ENCODE assay signal across 9 cellular contexts in genomic region chr7:132380065-132380464, GRCh38.
DNase-seq lines count a peak whose midpoint lies in the region; ATAC-seq and TF ChIP-seq lines count a peak whose summit lies in the region.
"Had no signal": no experiment of that assay in that cellular context is flagged by ENCODE, and none has a peak within 500 bp of the region (broad histone marks: within the 10 kb centered on the region; RNA-seq: fewer than 3 reads in every experiment).

No MANE protein-coding gene starts in this region.

- TF ChIP-seq CTCF in astrocyte of the cerebellum (IDR thresholded peaks at IDR 0.05; ENCODE audit: low read depth, low read length, missing control alignments) = peak; percentile 20
- no peak for TF ChIP-seq CTCF in osteoblast (IDR thresholded peaks at IDR 0.05; ENCODE audit: extremely low read depth, low read depth, low read length)

- H3K4me3 ChIP-seq in astrocyte of the cerebellum (ENCODE audit: low read depth, low read length) (no peak overlapping the region), right cardiac atrium (ENCODE audit: low read length) (no peak overlapping the region), osteoblast (ENCODE audit: insufficient read depth, low read length) (no peak overlapping the region)
- H3K4me3 ChIP-seq: A549 had no signal

- 16% methylated on average over 3 of the region's 3 CpGs for WGBS in right cardiac atrium

- H3K79me2 ChIP-seq in osteoblast (ENCODE audit: insufficient read depth, low read length) = no peaks in the 10 kb centered on the region

- no peaks in the 10 kb centered on the region for H3K9me3 ChIP-seq in right cardiac atrium (ENCODE audit: control insufficient read depth, low read length)
- H3K9me3 ChIP-seq in osteoblast (ENCODE audit: low read depth, low read length) = no peaks in the 10 kb centered on the region
- H3K9me3 ChIP-seq: A549 had no signal

- in situ Hi-C loops in astrocyte of the cerebellum (cut with HindIII; ENCODE audit: low sequenced_read_pairs) = no loop called here

- DNase-seq in AG08396 (ENCODE audit: low spot score) (peak; percentile 16), astrocyte of the cerebellum (ENCODE audit: low read depth) (no peak), right cardiac atrium (peak; percentile 78 to 87 (median 81)), osteoblast (ENCODE audit: insufficient read length, low spot score, missing footprints) (peak; percentile 74), activated gamma-delta T cell treated with Interleukin-2 at 50 U/mL for 16 hours (no peak), RPMI8226 (no peak), NCI-H345 (lab: John Stamatoyannopoulos, UW) (no peak)
- DNase-seq in activated CD4-positive, CD25-positive, alpha-beta regulatory T cell (lab: John Stamatoyannopoulos, UW) = no peak

- H3K27ac ChIP-seq in right cardiac atrium (ENCODE audit: low read length) (no peak overlapping the region), osteoblast (ENCODE audit: low read depth, low read length) (no peak overlapping the region)
- H3K27ac ChIP-seq: A549 had no signal

- no peaks in the 10 kb centered on the region for H3K27me3 ChIP-seq in right cardiac atrium (ENCODE audit: control insufficient read depth, insufficient read depth)
- H3K27me3 ChIP-seq in osteoblast (ENCODE audit: insufficient read depth, low read length) = peaks cover 2% of the 10 kb centered on the region

- ATAC-seq in right cardiac atrium = peak; percentile 93 to 95
- ATAC-seq: A549 had no signal

- H3K4me2 ChIP-seq in osteoblast (ENCODE audit: insufficient read depth, low read length) = no peak overlapping the region
- H3K4me2 ChIP-seq: A549 had no signal

- intact Hi-C loops in right cardiac atrium (cut with DNase I) = no loop called here

- H3K4me1 ChIP-seq in right cardiac atrium (ENCODE audit: control insufficient read depth, insufficient read depth, low read length) (peaks cover 28% of the 10 kb centered on the region), osteoblast (ENCODE audit: insufficient read depth, low read length) (peaks cover 9% of the 10 kb centered on the region)
- H3K4me1 ChIP-seq: A549 had no signal

- no peak overlapping the region for H2AFZ ChIP-seq in osteoblast (ENCODE audit: low read length)

- no peaks in the 10 kb centered on the region for H3K36me3 ChIP-seq in osteoblast (ENCODE audit: insufficient read depth, low read length)

- no peaks in the 10 kb centered on the region for H4K20me1 ChIP-seq in osteoblast (ENCODE audit: insufficient read depth, low read length)

Comparison
In these comparisons a context has a peak if more than half of its experiments do, and no peak if none do; other contexts are left out.
1. DNase-seq: peak in AG08396 (single experiment), right cardiac atrium (3 of 3) and osteoblast (single experiment); none in astrocyte of the cerebellum (single experiment), activated gamma-delta T cell treated with Interleukin-2 at 50 U/mL for 16 hours (single experiment), activated CD4-positive, CD25-positive, alpha-beta regulatory T cell (0 of 4), RPMI8226 (single experiment) and NCI-H345 (single experiment).